In the genomic region with DNA sequence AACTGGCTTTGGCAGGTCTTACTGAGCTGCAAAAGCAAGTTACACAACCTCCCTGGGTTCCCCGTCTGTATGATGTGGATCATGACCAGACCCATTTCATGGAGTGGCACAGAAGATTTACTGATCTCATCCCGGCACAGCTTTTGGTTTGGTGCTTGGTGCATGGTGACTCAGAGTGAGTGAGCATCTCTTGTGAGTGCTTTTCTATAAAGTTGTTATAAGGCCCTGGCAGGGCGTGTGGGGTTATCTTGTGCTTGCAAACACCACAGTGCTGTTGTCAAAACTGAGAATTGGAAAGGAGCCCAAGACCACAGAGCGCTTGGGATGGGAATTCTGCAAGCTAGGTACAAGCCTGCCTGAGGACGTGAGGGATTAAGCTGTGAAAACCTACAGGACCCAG, we compare ENCODE assay signal across 19 cellular contexts.
DNase-seq lines count a peak whose midpoint lies in the region; ATAC-seq, FAIRE-seq and TF ChIP-seq lines count a peak whose summit lies in the region.
"Had no signal": no experiment of that assay in that cellular context is flagged by ENCODE, and none has a peak within 500 bp of the region (broad histone marks: within the 10 kb centered on the region; RNA-seq: fewer than 3 reads in every experiment).

No MANE protein-coding gene starts in this region.

- 0 out of 2 replicates have a peak overlapping the region, but pooled peaks have one; percentile 50 for H2BK15ac ChIP-seq in H1 (ENCODE audit: low read length)

- H2BK5ac ChIP-seq in H1 (ENCODE audit: low read depth, low read length) = no peak overlapping the region

- no peak overlapping the region for H3K27ac ChIP-seq in H1 (ENCODE audit: low read depth, low read length)
- H3K27ac ChIP-seq: Peyer's patch had no signal

- no peak overlapping the region for H4K5ac ChIP-seq in H1 (ENCODE audit: insufficient read length, low read depth, low read length)

- H3K36me3 ChIP-seq in H1 (ENCODE audit: control insufficient read depth in 2 of 4, insufficient read depth in 4 of 4, low read length in 3 of 4) = no peaks in the 10 kb centered on the region
- H3K36me3 ChIP-seq: HAP-1, Peyer's patch had no signal

- POLR2A ChIA-PET in H1 (lab: Charles Lee; ENCODE audit: partially characterized antibody) = no interaction called here

- no peak overlapping the region for H3K4me2 ChIP-seq in H1 (ENCODE audit: insufficient read depth in 1 of 2, low read depth in 2 of 2, low read length in 2 of 2)

- H4K20me1 ChIP-seq in H1 (replicated peaks in 1 of 2; ENCODE audit: control insufficient read depth in 1 of 2, insufficient read depth in 2 of 2, low read length in 2 of 2) = no peaks in the 10 kb centered on the region

- no peak for ATAC-seq in HG02870 (IDR thresholded peaks at IDR 0.05; ENCODE audit: unreplicated experiment)
- ATAC-seq in HG03139 (IDR thresholded peaks at IDR 0.05; ENCODE audit: unreplicated experiment) = no peak
- ATAC-seq in HG03460 (IDR thresholded peaks at IDR 0.05; ENCODE audit: unreplicated experiment) = no peak
- ATAC-seq in HG02678 (IDR thresholded peaks at IDR 0.05; ENCODE audit: unreplicated experiment) = no peak
- ATAC-seq: HepG2 had no signal

- no peaks in the 10 kb centered on the region for H3K79me2 ChIP-seq in H1 (ENCODE audit: control insufficient read depth in 1 of 2, insufficient read depth in 2 of 2, low read length in 2 of 2)

- CTCF ChIA-PET in H1 (lab: Charles Lee; ENCODE audit: partially characterized antibody) = interaction anchor here (0.6 to 1.2 kb wide), 4 partner anchors 14 to 70 kb away, joined by 3 to 5 read pairs (median 3); no protein-coding TSS in a partner anchor

- no peak overlapping the region for H2BK20ac ChIP-seq in H1 (ENCODE audit: low read length)

- no peaks in the 10 kb centered on the region; a peak in 1 of 7 replicates for H3K27me3 ChIP-seq in H1 (replicated peaks in 1 of 4; ENCODE audit: control insufficient read depth in 3 of 4, extremely low read depth in 1 of 4, insufficient read depth in 3 of 4, low read length in 3 of 4)
- H3K27me3 ChIP-seq: Peyer's patch had no signal

- no peak for TF ChIP-seq RAD21 in H1 (IDR thresholded peaks at IDR 0.05 in 1 of 2, conservative IDR thresholded peaks at IDR 0.05 in 1 of 2; ENCODE audit: low read depth in 2 of 2, low read length in 2 of 2)

- peaks cover 0 to 20% (median 13%) of the 10 kb centered on the region in 4 experiments; a peak in 6 of 7 replicates for H3K4me1 ChIP-seq in H1 (replicated peaks in 1 of 4; ENCODE audit: control insufficient read depth in 3 of 4, insufficient read depth in 4 of 4, low read length in 3 of 4)
- H3K4me1 ChIP-seq: HAP-1 had no signal

- no peak overlapping the region for H3K14ac ChIP-seq in H1 (ENCODE audit: insufficient read length)

- H2BK12ac ChIP-seq in H1 (ENCODE audit: low read depth, low read length) = peak overlapping the region; percentile 72; the same call in 1 of the 2 replicates

- H3K9me3 ChIP-seq in H1 (ENCODE audit: insufficient read depth in 2 of 2, low read depth in 1 of 2, low read length in 1 of 2) = no peaks in the 10 kb centered on the region
- H3K9me3 ChIP-seq: HAP-1, Peyer's patch had no signal

- no peak overlapping the region for H3K4me3 ChIP-seq in H1 (ENCODE audit: extremely low read depth in 1 of 4, insufficient read depth in 2 of 4, low read depth in 3 of 4, low read length in 4 of 4)
- H3K4me3 ChIP-seq: HAP-1, Peyer's patch had no signal

- no peak for TF ChIP-seq CTCF in H1 (IDR thresholded peaks at IDR 0.05; ENCODE audit: control extremely low read depth in 1 of 3, insufficient read depth in 1 of 3, low read depth in 1 of 3, low read length in 3 of 3)

- WGBS in H1 (ENCODE audit: extremely low coverage in 1 of 2, insufficient coverage in 1 of 2, insufficient read length in 1 of 2, insufficient replicate concordance in 2 of 2, low coverage in 1 of 2, low lambda C conversion rate in 2 of 2, missing lambda C conversion rate in 1 of 2), 2 experiments = 93% methylated on average over 5 of the region's 5 CpGs; no CpG with 5 or more reads in 1 of the 2 experiments

- peak overlapping the region; percentile 30 for H2BK120ac ChIP-seq in H1 (replicated peaks; ENCODE audit: low read depth, low read length)

- H3K23ac ChIP-seq in H1 (ENCODE audit: insufficient read length) = no peak overlapping the region

- TF ChIP-seq POLR2A in H1 (IDR thresholded peaks at IDR 0.05; ENCODE audit: control extremely low read depth in 1 of 2, low read depth in 2 of 2, low read length in 2 of 2) = no peak

- no peak overlapping the region for H3K9ac ChIP-seq in H1 (replicated peaks in 1 of 4; ENCODE audit: extremely low read depth in 1 of 4, low read depth in 3 of 4, low read length in 3 of 4)

- no peak for FAIRE-seq in H1 (lab: Jason Lieb, UNC)
- FAIRE-seq: HepG2 had no signal

- H3K56ac ChIP-seq in H1 (replicated peaks; ENCODE audit: insufficient read length, low read depth, low read length) = no peak overlapping the region

- no peaks in the 10 kb centered on the region for H3K79me1 ChIP-seq in H1 (ENCODE audit: low read depth, low read length)

- H3K4ac ChIP-seq in H1 (replicated peaks; ENCODE audit: insufficient read length, low read depth, low read length) = no peak overlapping the region

- H3K23me2 ChIP-seq in H1 (ENCODE audit: low read depth, low read length) = no peaks in the 10 kb centered on the region

- 0 out of 2 replicates have a peak overlapping the region, but pooled peaks have one; percentile 27 for H3K18ac ChIP-seq in H1 (ENCODE audit: extremely low read depth, low read length)

- H4K8ac ChIP-seq in H1 (ENCODE audit: extremely low read depth, insufficient read depth, low read length) = peak overlapping the region; percentile 4; the same call in 1 of the 2 replicates

- no peak overlapping the region for H4K91ac ChIP-seq in H1 (replicated peaks; ENCODE audit: insufficient read length, low read length)

- TF ChIP-seq EP300 in H1 (IDR thresholded peaks at IDR 0.05; ENCODE audit: borderline replicate concordance in 1 of 2, low read depth in 2 of 2, low read length in 2 of 2) = no peak

- H2AFZ ChIP-seq in H1 (ENCODE audit: low read length) = no peak overlapping the region

- DNase-seq in HT1080 (ENCODE audit: low read depth) (peak; percentile 21), RKO (ENCODE audit: low spot score) (peak; percentile 42), H1 (ENCODE audit: low read depth in 1 of 2, low spot score in 2 of 2) (no peak), kidney tubule cell (ENCODE audit: low spot score) (peak; percentile 29)
- DNase-seq: ACHN, AML-193, EL, NCI-H1417, NCI-H2029 treated with DMSO at 0.1 percent for 48 hours, NCI-H510A, NCI-H82, Peyer's patch, SIG-M5 had no signal

- H2AK5ac ChIP-seq in H1 (ENCODE audit: low read depth, low read length) = peak overlapping the region; percentile 33; the same call in 1 of the 2 replicates

TF ChIP-seq in H1, 55 proteins besides CTCF, POLR2A, EP300 and RAD21:
- TF ChIP-seq TBP (IDR thresholded peaks at IDR 0.05; ENCODE audit: low read depth, low read length) (no peak), KDM1A (IDR thresholded peaks at IDR 0.05; ENCODE audit: borderline replicate concordance, low read length) (no peak), CHD1 (IDR thresholded peaks at IDR 0.05; ENCODE audit: low read depth, low read length) (no peak), RXRA (IDR thresholded peaks at IDR 0.05; ENCODE audit: insufficient read depth, low read depth, low read length) (no peak), PHF8 (conservative IDR thresholded peaks at IDR 0.05; ENCODE audit: low read depth, low read length) (no peak), NANOG (IDR thresholded peaks at IDR 0.05; ENCODE audit: insufficient read depth, low read depth, low read length, poor library complexity, severe bottlenecking) (no peak), SUZ12 (IDR thresholded peaks at IDR 0.05; ENCODE audit: low read length) (no peak), JUND (IDR thresholded peaks at IDR 0.05; ENCODE audit: low read length) (no peak), CBX5 (IDR thresholded peaks at IDR 0.05; ENCODE audit: low read depth, low read length) (no peak), CREB1 (IDR thresholded peaks at IDR 0.05) (no peak), EGR1 (IDR thresholded peaks at IDR 0.05; ENCODE audit: borderline replicate concordance, low read depth, low read length) (no peak), POU5F1 (IDR thresholded peaks at IDR 0.05; ENCODE audit: low read depth, low read length) (no peak), SIRT6 (IDR thresholded peaks at IDR 0.05; ENCODE audit: low read length) (no peak)

Comparison
In these comparisons a context has a peak if more than half of its experiments do, and no peak if none do; other contexts are left out.
1. DNase-seq: peak in HT1080 (single experiment), RKO (single experiment) and kidney tubule cell (single experiment); none in H1 (0 of 2).